In genomic region chr1:3942416-3943122, GRCh38 we compare ENCODE assay signal across 1 cellular context.
TF ChIP-seq lines count a peak whose summit lies in the region.

No MANE protein-coding gene starts in this region.

TF ChIP-seq in HepG2, 621 proteins besides CTCF, POLR2A, EP300 and RAD21 (continued from another document and continues in another):
- TF ChIP-seq ZHX2 (IDR thresholded peaks at IDR 0.05; ENCODE audit: low read depth) (no peak), ZHX2 (CRISPR knock-in tag; IDR thresholded peaks at IDR 0.05; ENCODE audit: borderline replicate concordance) (no peak), PBX2 (CRISPR knock-in tag; IDR thresholded peaks at IDR 0.05) (no peak), KLF6 (CRISPR knock-in tag; IDR thresholded peaks at IDR 0.05) (no peak), ZNF275 (CRISPR knock-in tag; IDR thresholded peaks at IDR 0.05; ENCODE audit: borderline replicate concordance) (no peak), JUNB (CRISPR knock-in tag; IDR thresholded peaks at IDR 0.05; ENCODE audit: borderline replicate concordance) (no peak), GMEB2 (CRISPR knock-in tag; IDR thresholded peaks at IDR 0.05; ENCODE audit: low read depth) (no peak), ATF5 (CRISPR knock-in tag; IDR thresholded peaks at IDR 0.05; ENCODE audit: low read depth) (no peak), CEBPZ (IDR thresholded peaks at IDR 0.05; ENCODE audit: low read length) (no peak), KLF15 (CRISPR knock-in tag; IDR thresholded peaks at IDR 0.05; ENCODE audit: borderline replicate concordance) (no peak), PLRG1 (conservative IDR thresholded peaks at IDR 0.05) (no peak), SNAPC5 (CRISPR knock-in tag; IDR thresholded peaks at IDR 0.05; ENCODE audit: borderline replicate concordance) (no peak), ZNF776 (CRISPR knock-in tag; IDR thresholded peaks at IDR 0.05) (no peak), MTA3 (CRISPR knock-in tag; IDR thresholded peaks at IDR 0.05) (no peak), STAG1 (CRISPR knock-in tag; IDR thresholded peaks at IDR 0.05) (no peak), KDM4B (CRISPR knock-in tag; IDR thresholded peaks at IDR 0.05) (no peak), PCBP1 (IDR thresholded peaks at IDR 0.05; ENCODE audit: borderline replicate concordance, low read depth, low read length) (no peak), RFXAP (CRISPR knock-in tag; IDR thresholded peaks at IDR 0.05; ENCODE audit: borderline replicate concordance) (no peak), ZNF367 (CRISPR knock-in tag; IDR thresholded peaks at IDR 0.05; ENCODE audit: borderline replicate concordance) (no peak), RNF219 (CRISPR knock-in tag; IDR thresholded peaks at IDR 0.05) (no peak), ZNF44 (CRISPR knock-in tag; IDR thresholded peaks at IDR 0.05) (no peak), CEBPG (CRISPR knock-in tag; IDR thresholded peaks at IDR 0.05) (peak; percentile 35; the same call in 1 of the 2 replicates), MED1 (CRISPR knock-in tag; IDR thresholded peaks at IDR 0.05) (no peak), SAP130 (CRISPR knock-in tag; IDR thresholded peaks at IDR 0.05; ENCODE audit: low read depth) (0 out of 2 replicates have a peak, but pooled peaks have one; percentile 20), NPAS2 (CRISPR knock-in tag; IDR thresholded peaks at IDR 0.05; ENCODE audit: borderline replicate concordance) (no peak), ZNF567 (CRISPR knock-in tag; IDR thresholded peaks at IDR 0.05; ENCODE audit: borderline replicate concordance) (no peak), ZNF784 (CRISPR knock-in tag; IDR thresholded peaks at IDR 0.05; ENCODE audit: borderline replicate concordance) (no peak), ZBTB7B (CRISPR knock-in tag; IDR thresholded peaks at IDR 0.05) (peak; percentile 47; the same call in 1 of the 2 replicates), TBX3 (IDR thresholded peaks at IDR 0.05; ENCODE audit: borderline replicate concordance) (peak; percentile 85; the same call in 1 of the 2 replicates), PRDM15 (CRISPR knock-in tag; IDR thresholded peaks at IDR 0.05) (no peak), ASH2L (IDR thresholded peaks at IDR 0.05; ENCODE audit: insufficient read length, low read depth, low read length) (no peak), CHD4 (IDR thresholded peaks at IDR 0.05; ENCODE audit: borderline replicate concordance, low read length) (no peak), NFIC (IDR thresholded peaks at IDR 0.05; ENCODE audit: low read length) (no peak), ZNF530 (CRISPR knock-in tag; IDR thresholded peaks at IDR 0.05; ENCODE audit: low read depth) (no peak), SALL1 (CRISPR knock-in tag; IDR thresholded peaks at IDR 0.05) (peak; percentile 62), SOX13 (IDR thresholded peaks at IDR 0.05) (no peak), SOX13 (CRISPR knock-in tag; conservative IDR thresholded peaks at IDR 0.05 in 1 of 2, IDR thresholded peaks at IDR 0.05 in 1 of 2) (peak in 1 of 2 experiments; percentile 31; a peak in 2 of 4 replicates), ZBTB3 (CRISPR knock-in tag; IDR thresholded peaks at IDR 0.05; ENCODE audit: borderline replicate concordance, low read depth) (no peak), FOXM1 (CRISPR knock-in tag; IDR thresholded peaks at IDR 0.05) (no peak), HOXA3 (CRISPR knock-in tag; IDR thresholded peaks at IDR 0.05) (peak; percentile 31; the same call in 1 of the 2 replicates), YEATS2 (CRISPR knock-in tag; IDR thresholded peaks at IDR 0.05; ENCODE audit: borderline replicate concordance) (no peak), NFE2 (CRISPR knock-in tag; IDR thresholded peaks at IDR 0.05) (no peak), DPF2 (CRISPR knock-in tag; IDR thresholded peaks at IDR 0.05; ENCODE audit: borderline replicate concordance, low read depth) (no peak)
